Comparison of ENCODE assay signal across 25 cellular contexts in genomic region chr1:200631375-200631774, GRCh38.
"Had no signal": no experiment of that assay in that cellular context is flagged by ENCODE, and none has a peak within 500 bp of the region (broad histone marks: within the 10 kb centered on the region; RNA-seq: fewer than 3 reads in every experiment).

No MANE protein-coding gene starts in this region.

- H3K27ac ChIP-seq: coronary artery, dorsolateral prefrontal cortex, epithelial cell of prostate, esophagus squamous epithelium, gastrocnemius medialis, heart right ventricle, left lung, lower lobe of right lung had no signal

- ATAC-seq: esophagus mucosa, gastrocnemius medialis, heart right ventricle, left cardiac atrium, left lung, left ventricle myocardium superior, lower lobe of right lung had no signal

- H3K4me1 ChIP-seq: esophagus squamous epithelium, gastrocnemius medialis, lower lobe of right lung had no signal

- DNase-seq: dermis blood vessel endothelial cell; dorsolateral prefrontal cortex; effector CD4-positive, alpha-beta T cell; effector memory CD4-positive, alpha-beta T cell; erythroblast; esophagus squamous epithelium; foreskin fibroblast; foreskin melanocyte; gastrocnemius medialis; glutamatergic neuron; head of caudate nucleus; heart right ventricle; hippocampal formation; left cardiac atrium; left lung; left ventricle myocardium superior; lower lobe of right lung; mesenchymal stem cell; midbrain had no signal

- H3K27me3 ChIP-seq: dorsolateral prefrontal cortex, esophagus squamous epithelium, gastrocnemius medialis, heart right ventricle, left lung had no signal

- H3K36me3 ChIP-seq: esophagus squamous epithelium, gastrocnemius medialis, heart right ventricle, left lung, lower lobe of right lung had no signal

- H3K4me3 ChIP-seq: coronary artery, dorsolateral prefrontal cortex, esophagus squamous epithelium, gastrocnemius medialis, heart right ventricle, left lung, lower lobe of right lung had no signal

- FAIRE-seq: colon, islet of Langerhans, keratinocyte had no signal

- H3K9me3 ChIP-seq: esophagus squamous epithelium, gastrocnemius medialis, heart right ventricle, left lung, lower lobe of right lung had no signal
